2 cellular contexts compared by ENCODE assay signal in genomic region chr19:57092991-57093390, GRCh38. TPM values are rescaled to one million over a fixed set of nuclear protein-coding genes. Genes with fewer than 3 reads are reported as not detected.
"Had no signal": no experiment of that assay in that cellular context is flagged by ENCODE, and none has a peak within 500 bp of the region (broad histone marks: within the 10 kb centered on the region; RNA-seq: fewer than 3 reads in every experiment).

No MANE protein-coding gene starts in this region.

RNA-seq across cellular contexts. Expression of gene USP29, which starts 26.8 kb away (rescaled TPM):
- total RNA-seq: GM12878 had no signal
- polyA plus RNA-seq: GM12878 had no signal

RNA-seq across cellular contexts. Expression of gene ZIM3, which starts 52.0 kb away (rescaled TPM):
- total RNA-seq: G401, GM12878 had no signal
- polyA plus RNA-seq: GM12878 had no signal
